Comparison of ENCODE assay signal across 26 cellular contexts in the genomic region with DNA sequence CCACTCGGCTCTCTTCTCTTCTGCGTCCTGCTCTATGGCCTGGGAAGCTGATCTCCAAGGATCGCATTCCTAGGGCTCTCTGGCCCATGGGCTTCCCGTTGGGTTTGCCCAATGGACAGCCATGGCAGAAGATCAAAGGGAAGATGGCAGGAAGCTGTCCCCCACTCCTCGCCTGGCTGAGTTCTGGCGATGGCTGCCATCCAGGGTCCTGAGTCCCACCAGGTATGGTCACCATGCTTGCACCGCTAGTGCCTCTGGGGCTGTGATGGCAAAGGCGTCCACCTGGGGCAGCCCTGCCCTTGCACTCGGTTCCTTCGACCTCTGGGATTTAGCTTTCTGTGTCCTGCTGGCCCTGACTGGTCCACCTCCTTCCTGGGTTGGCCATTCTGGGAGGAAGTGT.
"Had no signal": no experiment of that assay in that cellular context is flagged by ENCODE, and none has a peak within 500 bp of the region (broad histone marks: within the 10 kb centered on the region; RNA-seq: fewer than 3 reads in every experiment).

No MANE protein-coding gene starts in this region.

- H3K27me3 ChIP-seq: colonic mucosa, esophagus muscularis mucosa, foreskin keratinocyte, gastroesophageal sphincter, neural progenitor cell, right lobe of liver, transverse colon, vagina had no signal

- H3K9me3 ChIP-seq: colonic mucosa, esophagus muscularis mucosa, gastroesophageal sphincter, mucosa of descending colon, prostate gland, right lobe of liver, suprapubic skin, transverse colon, vagina had no signal

- H3K9ac ChIP-seq: neural progenitor cell had no signal

- H3K9me3 Mint-ChIP-seq: dendritic cell treated with granulocyte-macrophage colony-stimulating factor and Interleukin-4, amounts not matched to agents 40 ng/mL and 50 ng/mL, for 4 days; mesothelial cell of epicardium; naive B cell; natural killer cell treated with Interleukin-12 subunit alpha and Interleukin-12 subunit beta and Interleukin-15 and Interleukin-18, amount 100 ng/mL, for 72 hours; stimulated activated naive CD8-positive, alpha-beta T cell treated with anti-CD3 and anti-CD28 coated beads, Interleukin-15, amount 100 ng/mL, for 72 hours had no signal

- H3K4me1 Mint-ChIP-seq: mesothelial cell of epicardium; neural progenitor cell; stimulated activated naive CD8-positive, alpha-beta T cell treated with anti-CD3 and anti-CD28 coated beads, Interleukin-15, amount 100 ng/mL, for 72 hours had no signal

- H3K27ac ChIP-seq: colonic mucosa, esophagus muscularis mucosa, foreskin keratinocyte, gastroesophageal sphincter, neural progenitor cell, prostate gland, right lobe of liver, suprapubic skin, transverse colon, vagina had no signal

- H3K4me3 ChIP-seq: colonic mucosa, esophagus muscularis mucosa, gastroesophageal sphincter, mucosa of descending colon, neural progenitor cell, prostate gland, right lobe of liver, suprapubic skin, transverse colon, vagina had no signal

- H3K36me3 ChIP-seq: colonic mucosa, esophagus muscularis mucosa, gastroesophageal sphincter, neural progenitor cell, prostate gland, right lobe of liver, suprapubic skin, transverse colon, vagina had no signal

- H3K27me3 Mint-ChIP-seq: naive B cell; natural killer cell treated with Interleukin-12 subunit alpha and Interleukin-12 subunit beta and Interleukin-15 and Interleukin-18, amount 100 ng/mL, for 72 hours; stimulated activated naive CD8-positive, alpha-beta T cell treated with anti-CD3 and anti-CD28 coated beads, Interleukin-15, amount 100 ng/mL, for 72 hours had no signal

- H3K4me3 Mint-ChIP-seq: dendritic cell treated with granulocyte-macrophage colony-stimulating factor and Interleukin-4, amounts not matched to agents 40 ng/mL and 50 ng/mL, for 4 days; mesothelial cell of epicardium; natural killer cell treated with Interleukin-12 subunit alpha and Interleukin-12 subunit beta and Interleukin-15 and Interleukin-18, amount 100 ng/mL, for 72 hours; neural progenitor cell; stimulated activated naive CD8-positive, alpha-beta T cell treated with anti-CD3 and anti-CD28 coated beads, Interleukin-15, amount 100 ng/mL, for 72 hours had no signal

- H2AFZ ChIP-seq: neural progenitor cell had no signal

- H3K4me1 ChIP-seq: colonic mucosa, foreskin keratinocyte, neural progenitor cell, prostate gland, right lobe of liver, suprapubic skin, transverse colon had no signal

- H3K27ac Mint-ChIP-seq: dendritic cell treated with granulocyte-macrophage colony-stimulating factor and Interleukin-4, amounts not matched to agents 40 ng/mL and 50 ng/mL, for 4 days; mesothelial cell of epicardium; natural killer cell treated with Interleukin-12 subunit alpha and Interleukin-12 subunit beta and Interleukin-15 and Interleukin-18, amount 100 ng/mL, for 72 hours; neural progenitor cell had no signal

- DNase-seq: colonic mucosa; effector CD8-positive, alpha-beta T cell; foreskin keratinocyte; mesenchymal stem cell; mucosa of descending colon; naive B cell; nucleus accumbens; small intestine; stimulated activated CD4-positive, alpha-beta T cell treated with anti-CD3 and anti-CD28 coated beads, Interleukin-12 subunit alpha, Interleukin-12 subunit beta, amount 100 ng/mL, for 4 hours; stimulated activated CD4-positive, alpha-beta T cell treated with anti-CD3 and anti-CD28 coated beads, Interleukin-1b, Interleukin-23, amount 100 ng/mL, for 48 hours; stimulated activated CD4-positive, alpha-beta T cell treated with anti-CD3 and anti-CD28 coated beads, Interleukin-4, amount 100 ng/mL, for 1 hour; stimulated activated CD8-positive, alpha-beta memory T cell treated with anti-CD3 and anti-CD28 coated beads, Interleukin-4, amount 100 ng/mL, for 48 hours; stimulated activated naive CD4-positive, alpha-beta T cell; stimulated activated naive CD8-positive, alpha-beta T cell treated with anti-CD3 and anti-CD28 coated beads, Interleukin-15, amount 100 ng/mL, for 72 hours; transverse colon had no signal

- H3K36me3 Mint-ChIP-seq: mesothelial cell of epicardium; naive B cell; natural killer cell treated with Interleukin-12 subunit alpha and Interleukin-12 subunit beta and Interleukin-15 and Interleukin-18, amount 100 ng/mL, for 72 hours; neural progenitor cell had no signal

- H3K4me2 ChIP-seq: neural progenitor cell had no signal

- ATAC-seq: foreskin keratinocyte; gastroesophageal sphincter; left lobe of liver; mucosa of descending colon; natural killer cell treated with Interleukin-12 subunit alpha and Interleukin-12 subunit beta and Interleukin-15 and Interleukin-18, amount 100 ng/mL, for 72 hours; right lobe of liver; stimulated activated naive CD8-positive, alpha-beta T cell treated with anti-CD3 and anti-CD28 coated beads, Interleukin-15, amount 100 ng/mL, for 72 hours had no signal
